Comparison of ENCODE assay signal across 32 cellular contexts in the genomic region with DNA sequence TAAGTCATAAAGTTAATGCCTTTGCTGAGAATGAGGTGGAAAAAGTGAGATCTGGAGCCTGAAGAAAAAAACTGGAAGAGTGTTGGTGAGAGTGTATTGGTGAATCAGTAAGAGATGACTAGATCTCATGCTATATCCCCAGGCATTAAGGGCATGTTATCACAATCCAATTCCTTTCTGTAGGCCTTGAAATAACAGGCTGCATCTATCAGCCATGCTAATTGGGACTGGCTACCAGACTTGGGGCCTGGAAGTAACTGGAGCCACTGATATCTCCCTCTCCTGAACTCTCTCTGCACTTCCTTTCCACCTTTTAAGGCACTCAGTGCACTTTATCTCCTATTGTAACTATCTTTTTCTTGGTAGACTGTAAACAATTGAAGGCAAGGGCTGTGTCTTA.
"Had no signal": no experiment of that assay in that cellular context is flagged by ENCODE, and none has a peak within 500 bp of the region (broad histone marks: within the 10 kb centered on the region; RNA-seq: fewer than 3 reads in every experiment).

No MANE protein-coding gene starts in this region.

- ATAC-seq: gastrocnemius medialis; left cardiac atrium; left ventricle myocardium superior; naive thymus-derived CD8-positive, alpha-beta T cell; WTC11 had no signal

- H3K9me3 ChIP-seq: ascending aorta, esophagus squamous epithelium, gastrocnemius medialis, right atrium auricular region, spleen, tibial nerve had no signal

- H3K36me3 ChIP-seq: ascending aorta, esophagus squamous epithelium, gastrocnemius medialis, right atrium auricular region, spleen, tibial nerve had no signal

- H3K4me3 ChIP-seq: ascending aorta, esophagus squamous epithelium, gastrocnemius medialis, hepatocyte, right atrium auricular region, spleen, tibial nerve had no signal

- H3K27ac Mint-ChIP-seq: activated CD4-positive, alpha-beta memory T cell treated with anti-CD3 and anti-CD28 coated beads, Interleukin-2, amount 10 ng/mL, durations not matched to agents 7 days and 5 days; activated CD4-positive, alpha-beta T cell treated with anti-CD3 and anti-CD28 coated beads, Interleukin-2, amount 10 ng/mL, durations not matched to agents 7 days and 5 days; activated naive CD4-positive, alpha-beta T cell treated with anti-CD3 and anti-CD28 coated beads, Interleukin-2, amount 10 ng/mL, durations not matched to agents 7 days and 5 days; activated T-cell treated with anti-CD3 and anti-CD28 coated beads, Interleukin-2, amount 50 U/mL, for 24 hours; dendritic cell treated with granulocyte-macrophage colony-stimulating factor and Interleukin-4, amounts not matched to agents 40 ng/mL and 50 ng/mL, for 4 days; T-helper 1 cell treated with Interleukin-12 subunit alpha and Interleukin-12 subunit beta and Interleukin-4 antibody, amounts not matched to agents 30 μg/mL and 1 μg/mL, for 36 hours; WTC11 had no signal

- H3K4me3 Mint-ChIP-seq: activated CD4-positive, alpha-beta memory T cell treated with anti-CD3 and anti-CD28 coated beads, Interleukin-2, amount 10 ng/mL, durations not matched to agents 7 days and 5 days; activated CD4-positive, alpha-beta T cell treated with anti-CD3 and anti-CD28 coated beads, Interleukin-2, amount 10 ng/mL, durations not matched to agents 7 days and 5 days; activated naive CD4-positive, alpha-beta T cell treated with anti-CD3 and anti-CD28 coated beads, Interleukin-2, amount 10 ng/mL, durations not matched to agents 7 days and 5 days; activated naive CD8-positive, alpha-beta T cell treated with anti-CD3 and anti-CD28 coated beads, Interleukin-2, amount 10 ng/mL, durations not matched to agents 7 days and 5 days; activated T-cell treated with anti-CD3 and anti-CD28 coated beads, Interleukin-2, amount 50 U/mL, for 24 hours; dendritic cell treated with granulocyte-macrophage colony-stimulating factor and Interleukin-4, amounts not matched to agents 40 ng/mL and 50 ng/mL, for 4 days; T-helper 1 cell treated with Interleukin-12 subunit alpha and Interleukin-12 subunit beta and Interleukin-4 antibody, amounts not matched to agents 30 μg/mL and 1 μg/mL, for 36 hours; WTC11 had no signal

- H2AFZ ChIP-seq: hepatocyte had no signal

- H3K27ac ChIP-seq: ascending aorta, epithelial cell of prostate, esophagus squamous epithelium, gastrocnemius medialis, hepatocyte, right atrium auricular region, spleen, tibial nerve had no signal

- H3K4me1 ChIP-seq: ascending aorta, right atrium auricular region had no signal

- H3K4me2 ChIP-seq: hepatocyte had no signal

- H3K27me3 Mint-ChIP-seq: activated CD4-positive, alpha-beta memory T cell treated with anti-CD3 and anti-CD28 coated beads, Interleukin-2, amount 10 ng/mL, durations not matched to agents 7 days and 5 days; activated CD4-positive, alpha-beta T cell treated with anti-CD3 and anti-CD28 coated beads, Interleukin-2, amount 10 ng/mL, durations not matched to agents 7 days and 5 days; activated naive CD4-positive, alpha-beta T cell treated with anti-CD3 and anti-CD28 coated beads, Interleukin-2, amount 10 ng/mL, durations not matched to agents 7 days and 5 days; activated naive CD8-positive, alpha-beta T cell treated with anti-CD3 and anti-CD28 coated beads, Interleukin-2, amount 10 ng/mL, durations not matched to agents 7 days and 5 days; dendritic cell treated with granulocyte-macrophage colony-stimulating factor and Interleukin-4, amounts not matched to agents 40 ng/mL and 50 ng/mL, for 4 days; naive thymus-derived CD8-positive, alpha-beta T cell had no signal

- H3K4me1 Mint-ChIP-seq: brain had no signal

- H3K36me3 Mint-ChIP-seq: activated naive CD4-positive, alpha-beta T cell treated with anti-CD3 and anti-CD28 coated beads, Interleukin-2, amount 10 ng/mL, durations not matched to agents 7 days and 5 days; brain; naive thymus-derived CD8-positive, alpha-beta T cell; WTC11 had no signal

- DNase-seq: activated CD4-positive, alpha-beta memory T cell treated with anti-CD3 and anti-CD28 coated beads, Interleukin-2, amount 10 ng/mL, durations not matched to agents 7 days and 5 days; activated CD4-positive, alpha-beta T cell treated with anti-CD3 and anti-CD28 coated beads for 1 hour; activated CD4-positive, alpha-beta T cell treated with anti-CD3 and anti-CD28 coated beads, Interleukin-2, amount 10 ng/mL, durations not matched to agents 7 days and 5 days; activated CD8-positive, alpha-beta memory T cell treated with anti-CD3 and anti-CD28 coated beads, Interleukin-2, amount 50 U/mL, for 48 hours; activated gamma-delta T cell; activated naive CD4-positive, alpha-beta T cell treated with anti-CD3 and anti-CD28 coated beads, Interleukin-2, amount 10 ng/mL, durations not matched to agents 7 days and 5 days; activated naive CD8-positive, alpha-beta T cell treated with anti-CD3 and anti-CD28 coated beads, Interleukin-2, amount 10 ng/mL, durations not matched to agents 7 days and 5 days; activated T-cell treated with anti-CD3 and anti-CD28 coated beads, Interleukin-2, amount 50 U/mL, for 24 hours; central memory CD4-positive, alpha-beta T cell; esophagus squamous epithelium; gastrocnemius medialis; glutamatergic neuron; islet precursor cell; left cardiac atrium; left ventricle myocardium superior; midbrain; naive thymus-derived CD8-positive, alpha-beta T cell; occipital lobe; spleen; stimulated activated naive CD4-positive, alpha-beta T cell; SW 1271; T-helper 9 cell had no signal

- H3K9me3 Mint-ChIP-seq: activated CD4-positive, alpha-beta memory T cell treated with anti-CD3 and anti-CD28 coated beads, Interleukin-2, amount 10 ng/mL, durations not matched to agents 7 days and 5 days; activated CD4-positive, alpha-beta T cell treated with anti-CD3 and anti-CD28 coated beads, Interleukin-2, amount 10 ng/mL, durations not matched to agents 7 days and 5 days; activated naive CD4-positive, alpha-beta T cell treated with anti-CD3 and anti-CD28 coated beads, Interleukin-2, amount 10 ng/mL, durations not matched to agents 7 days and 5 days; activated naive CD8-positive, alpha-beta T cell treated with anti-CD3 and anti-CD28 coated beads, Interleukin-2, amount 10 ng/mL, durations not matched to agents 7 days and 5 days; activated T-cell treated with anti-CD3 and anti-CD28 coated beads, Interleukin-2, amount 50 U/mL, for 24 hours; dendritic cell treated with granulocyte-macrophage colony-stimulating factor and Interleukin-4, amounts not matched to agents 40 ng/mL and 50 ng/mL, for 4 days; naive thymus-derived CD8-positive, alpha-beta T cell; neural crest cell; T-helper 1 cell treated with Interleukin-12 subunit alpha and Interleukin-12 subunit beta and Interleukin-4 antibody, amounts not matched to agents 30 μg/mL and 1 μg/mL, for 36 hours; WTC11 had no signal

- H3K27me3 ChIP-seq: ascending aorta, esophagus squamous epithelium, gastrocnemius medialis, hepatocyte, right atrium auricular region, spleen had no signal
